1 cellular context compared by ENCODE assay signal in the genomic region with DNA sequence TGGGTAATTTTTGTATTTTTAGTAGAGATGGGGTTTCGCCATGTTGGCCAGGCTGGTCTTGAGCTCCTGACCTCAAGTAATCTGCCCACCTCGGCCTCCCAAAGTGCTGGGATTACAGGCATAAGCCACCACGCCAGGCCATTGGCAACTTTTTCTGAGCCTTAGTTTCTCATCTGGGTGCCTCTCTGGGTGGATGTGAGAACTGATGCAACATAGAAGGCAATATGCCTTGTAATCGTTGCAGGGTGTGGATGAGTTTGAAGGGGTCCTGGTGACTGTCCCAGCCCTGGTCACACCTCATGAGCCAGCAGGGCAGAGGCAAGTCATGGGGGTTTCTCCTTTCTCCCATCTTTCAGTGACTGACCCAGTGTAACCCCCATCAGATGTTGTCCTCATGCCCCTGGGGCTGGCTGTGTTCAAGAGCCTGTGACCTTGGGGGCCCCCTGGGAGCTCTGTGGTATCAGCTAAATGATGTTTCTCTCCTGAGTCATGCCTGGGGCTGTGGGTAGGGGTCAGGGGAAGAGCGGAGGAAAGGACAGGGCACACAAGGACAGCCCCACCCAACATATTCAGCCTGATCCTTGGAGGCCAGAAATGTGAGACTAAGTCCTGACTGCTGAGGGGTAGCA.
TF ChIP-seq lines count a peak whose summit lies in the region.

No MANE protein-coding gene starts in this region.

TF ChIP-seq in GM12878, 131 proteins besides CTCF, POLR2A, EP300 and RAD21:
- no peak for TF ChIP-seq NRF1 (conservative IDR thresholded peaks at IDR 0.05; ENCODE audit: low read depth, low read length)
- TF ChIP-seq CREM (IDR thresholded peaks at IDR 0.05; ENCODE audit: low read depth): peak; percentile 38; the same call in 1 of the 2 replicates
- TF ChIP-seq RUNX3 (IDR thresholded peaks at IDR 0.05; ENCODE audit: low read length): peak; percentile 63
- TF ChIP-seq EED (IDR thresholded peaks at IDR 0.05; ENCODE audit: low read depth): peak; percentile 58
- peak; percentile 57; the same call in 1 of the 2 replicates for TF ChIP-seq PAX5 (IDR thresholded peaks at IDR 0.05; ENCODE audit: borderline replicate concordance, low read depth, low read length)
- TF ChIP-seq SMARCA5 (IDR thresholded peaks at IDR 0.05): 0 out of 2 replicates have a peak, but pooled peaks have one; percentile 26
- TF ChIP-seq NR2F1 (conservative IDR thresholded peaks at IDR 0.05): peak; percentile 80
- peak; percentile 26; the same call in 1 of the 2 replicates for TF ChIP-seq BCL11A (IDR thresholded peaks at IDR 0.05; ENCODE audit: low read depth, low read length)
- TF ChIP-seq NFIC (IDR thresholded peaks at IDR 0.05; ENCODE audit: low read depth, low read length): peak; percentile 33; the same call in 1 of the 2 replicates
- TF ChIP-seq DPF2 (IDR thresholded peaks at IDR 0.05): no peak
- TF ChIP-seq, protein P1, sequence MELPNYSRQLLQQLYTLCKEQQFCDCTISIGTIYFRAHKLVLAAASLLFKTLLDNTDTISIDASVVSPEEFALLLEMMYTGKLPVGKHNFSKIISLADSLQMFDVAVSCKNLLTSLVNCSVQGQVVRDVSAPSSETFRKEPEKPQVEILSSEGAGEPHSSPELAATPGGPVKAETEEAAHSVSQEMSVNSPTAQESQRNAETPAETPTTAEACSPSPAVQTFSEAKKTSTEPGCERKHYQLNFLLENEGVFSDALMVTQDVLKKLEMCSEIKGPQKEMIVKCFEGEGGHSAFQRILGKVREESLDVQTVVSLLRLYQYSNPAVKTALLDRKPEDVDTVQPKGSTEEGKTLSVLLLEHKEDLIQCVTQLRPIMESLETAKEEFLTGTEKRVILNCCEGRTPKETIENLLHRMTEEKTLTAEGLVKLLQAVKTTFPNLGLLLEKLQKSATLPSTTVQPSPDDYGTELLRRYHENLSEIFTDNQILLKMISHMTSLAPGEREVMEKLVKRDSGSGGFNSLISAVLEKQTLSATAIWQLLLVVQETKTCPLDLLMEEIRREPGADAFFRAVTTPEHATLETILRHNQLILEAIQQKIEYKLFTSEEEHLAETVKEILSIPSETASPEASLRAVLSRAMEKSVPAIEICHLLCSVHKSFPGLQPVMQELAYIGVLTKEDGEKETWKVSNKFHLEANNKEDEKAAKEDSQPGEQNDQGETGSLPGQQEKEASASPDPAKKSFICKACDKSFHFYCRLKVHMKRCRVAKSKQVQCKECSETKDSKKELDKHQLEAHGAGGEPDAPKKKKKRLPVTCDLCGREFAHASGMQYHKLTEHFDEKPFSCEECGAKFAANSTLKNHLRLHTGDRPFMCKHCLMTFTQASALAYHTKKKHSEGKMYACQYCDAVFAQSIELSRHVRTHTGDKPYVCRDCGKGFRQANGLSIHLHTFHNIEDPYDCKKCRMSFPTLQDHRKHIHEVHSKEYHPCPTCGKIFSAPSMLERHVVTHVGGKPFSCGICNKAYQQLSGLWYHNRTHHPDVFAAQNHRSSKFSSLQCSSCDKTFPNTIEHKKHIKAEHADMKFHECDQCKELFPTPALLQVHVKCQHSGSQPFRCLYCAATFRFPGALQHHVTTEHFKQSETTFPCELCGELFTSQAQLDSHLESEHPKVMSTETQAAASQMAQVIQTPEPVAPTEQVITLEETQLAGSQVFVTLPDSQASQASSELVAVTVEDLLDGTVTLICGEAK (IDR thresholded peaks at IDR 0.05; ENCODE audit: borderline replicate concordance): no peak
- peak; percentile 28; the same call in 1 of the 2 replicates for TF ChIP-seq IKZF1 (conservative IDR thresholded peaks at IDR 0.05)
- peak; percentile 83 for TF ChIP-seq MEF2B (IDR thresholded peaks at IDR 0.05; ENCODE audit: partially characterized antibody, poor library complexity, severe bottlenecking)
TF ChIP-seq in GM12878: peak in this region for 10.
